12 cellular contexts compared by ENCODE assay signal in genomic region chr4:127124919-127125318, GRCh38.
DNase-seq lines count a peak whose midpoint lies in the region; ATAC-seq, FAIRE-seq and TF ChIP-seq lines count a peak whose summit lies in the region.
"Had no signal": no experiment of that assay in that cellular context is flagged by ENCODE, and none has a peak within 500 bp of the region (broad histone marks: within the 10 kb centered on the region; RNA-seq: fewer than 3 reads in every experiment).

No MANE protein-coding gene starts in this region.

- H3K9me3 Mint-ChIP-seq in brain = peaks cover 0 to 8% (median 3%) of the 10 kb centered on the region in 5 experiments
- H3K9me3 Mint-ChIP-seq: activated CD4-positive, alpha-beta T cell treated with anti-CD3 and anti-CD28 coated beads, Interleukin-2, amount 10 ng/mL, durations not matched to agents 7 days and 5 days had no signal

- TF ChIP-seq EP300 in tibial nerve (IDR thresholded peaks at IDR 0.05) = no peak

- H3K9me3 ChIP-seq in left lung (peaks cover 0 to 4% of the 10 kb centered on the region in 2 donors), tibial nerve (no peaks in the 10 kb centered on the region), heart left ventricle (no peaks in the 10 kb centered on the region)

- H3K27me3 Mint-ChIP-seq in brain = no peaks in the 10 kb centered on the region
- H3K27me3 Mint-ChIP-seq: activated CD4-positive, alpha-beta T cell treated with anti-CD3 and anti-CD28 coated beads, Interleukin-2, amount 10 ng/mL, durations not matched to agents 7 days and 5 days had no signal

- H3K4me1 Mint-ChIP-seq in brain = peaks cover 10% of the 10 kb centered on the region
- H3K4me1 Mint-ChIP-seq: activated CD4-positive, alpha-beta T cell treated with anti-CD3 and anti-CD28 coated beads, Interleukin-2, amount 10 ng/mL, durations not matched to agents 7 days and 5 days had no signal

- WGBS in tibial nerve, 2 donors = 80 to 83% methylated on average over 2 of the region's 2 CpGs
- WGBS in heart left ventricle, 4 donors = 71 to 82% (median 76%) methylated on average over 2 of the region's 2 CpGs

- H3K4me1 ChIP-seq in left lung (no peaks in the 10 kb centered on the region), tibial nerve (no peaks in the 10 kb centered on the region), heart left ventricle (no peaks in the 10 kb centered on the region)

- TF ChIP-seq POLR2A in tibial nerve (IDR thresholded peaks at IDR 0.05) = no peak
- TF ChIP-seq POLR2A in heart left ventricle (IDR thresholded peaks at IDR 0.05) = no peak

- intact Hi-C loops in left lung (cut with DNase I) = no loop called here
- intact Hi-C loops in heart left ventricle (cut with DNase I) = no loop called here

- H3K36me3 Mint-ChIP-seq in brain = no peaks in the 10 kb centered on the region

- TF ChIP-seq CTCF in C4-2B (conservative IDR thresholded peaks at IDR 0.05) (peak; percentile 42), LNCAP (IDR thresholded peaks at IDR 0.05) (peak; percentile 51; the same call in 1 of the 2 replicates), brain (conservative IDR thresholded peaks at IDR 0.05) (peak; percentile 51 to 52), left lung (IDR thresholded peaks at IDR 0.05) (no peak), tibial nerve (IDR thresholded peaks at IDR 0.05) (no peak), heart left ventricle (IDR thresholded peaks at IDR 0.05) (peak in 5 of 12 donors; percentile 16 to 30 (median 19))

- no peak overlapping the region for H3K4me3 Mint-ChIP-seq in brain
- H3K4me3 Mint-ChIP-seq: activated CD4-positive, alpha-beta T cell treated with anti-CD3 and anti-CD28 coated beads, Interleukin-2, amount 10 ng/mL, durations not matched to agents 7 days and 5 days had no signal

- no peak for FAIRE-seq in RCC 7860 (lab: Jason Lieb, UNC)

- ATAC-seq in left lung (peak; percentile 22), heart left ventricle (no peak)

- H3K36me3 ChIP-seq in left lung (no peaks in the 10 kb centered on the region), H7 (replicated peaks; ENCODE audit: control insufficient read depth, insufficient read depth, low read length) (no peaks in the 10 kb centered on the region), tibial nerve (no peaks in the 10 kb centered on the region), heart left ventricle (no peaks in the 10 kb centered on the region)

- H3K27ac ChIP-seq in C4-2B = no peak overlapping the region
- H3K27ac ChIP-seq in left lung = no peak overlapping the region
- H3K27ac ChIP-seq in tibial nerve = no peak overlapping the region
- no peak overlapping the region for H3K27ac ChIP-seq in heart left ventricle
- H3K27ac ChIP-seq: skin epidermis had no signal

- H3K27me3 ChIP-seq in left lung (no peaks in the 10 kb centered on the region), H7 (ENCODE audit: control insufficient read depth, insufficient read depth, low read length) (no peaks in the 10 kb centered on the region), tibial nerve (no peaks in the 10 kb centered on the region), heart left ventricle (no peaks in the 10 kb centered on the region)

- H3K4me3 ChIP-seq in left lung (no peak overlapping the region), H7 (ENCODE audit: insufficient read depth, low read depth, low read length) (no peak overlapping the region), tibial nerve (no peak overlapping the region), heart left ventricle (no peak overlapping the region)
- H3K4me3 ChIP-seq: skin epidermis had no signal

- DNase-seq in left lung (no peak), H7 (no peak), RCC 7860 (ENCODE audit: low spot score) (no peak), tibial nerve (ENCODE audit: low spot score in 2 of 2) (no peak), heart left ventricle (no peak)
- DNase-seq: activated CD4-positive, alpha-beta T cell treated with anti-CD3 and anti-CD28 coated beads, Interleukin-2, amount 10 ng/mL, durations not matched to agents 7 days and 5 days; dermis blood vessel endothelial cell; NCI-H1694 had no signal

- no peak overlapping the region for H3K27ac Mint-ChIP-seq in brain
- H3K27ac Mint-ChIP-seq: activated CD4-positive, alpha-beta T cell treated with anti-CD3 and anti-CD28 coated beads, Interleukin-2, amount 10 ng/mL, durations not matched to agents 7 days and 5 days had no signal

Comparison
In these comparisons a context has a peak if more than half of its experiments do, and no peak if none do; other contexts are left out.
1. CTCF ChIP-seq: peak in C4-2B (single experiment), LNCAP (single experiment) and brain (2 of 2); none in left lung (0 of 2) and tibial nerve (0 of 5).